In genomic region chr5:148665431-148665830, GRCh38 we compare ENCODE assay signal across 1 cellular context.
TF ChIP-seq lines count a peak whose summit lies in the region.

No MANE protein-coding gene starts in this region.

TF ChIP-seq in K562, 482 proteins besides CTCF, POLR2A, EP300 and RAD21 (continued from another document):
- no peak for TF ChIP-seq SRSF7 (optimal IDR thresholded peaks at IDR 0.05; ENCODE audit: low read depth, low read length)
- no peak for TF ChIP-seq HDGF (IDR thresholded peaks at IDR 0.05)
- no peak for TF ChIP-seq ZNF77 (CRISPR knock-in tag; IDR thresholded peaks at IDR 0.05)
